In the genomic region with DNA sequence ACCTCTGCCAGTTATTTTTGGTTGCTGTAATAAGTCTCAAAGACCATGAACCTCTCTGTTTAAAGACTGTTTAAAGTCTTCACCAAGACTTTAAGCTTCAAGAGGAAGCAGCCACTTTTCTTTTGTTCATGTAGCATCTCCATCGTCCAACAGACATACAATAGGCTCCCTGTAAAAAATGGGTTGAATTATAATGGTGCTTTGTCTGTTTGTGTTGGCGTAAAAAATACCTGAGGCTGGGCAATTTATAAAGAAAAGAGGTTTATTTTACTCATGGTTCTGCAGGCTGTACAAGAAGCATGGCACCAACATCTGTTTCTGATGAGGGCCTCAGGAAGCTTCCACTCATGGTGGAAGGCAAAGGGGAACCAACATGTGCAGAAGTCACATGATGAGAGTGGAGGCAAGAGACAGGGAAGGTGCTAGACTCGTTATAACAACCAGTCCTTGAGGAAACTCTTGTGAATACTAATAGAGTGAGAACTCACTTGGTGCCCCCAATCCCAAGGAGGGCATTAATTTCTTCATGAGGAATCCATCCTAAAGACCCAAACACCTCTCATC, we compare ENCODE assay signal across 21 cellular contexts.
DNase-seq lines count a peak whose midpoint lies in the region; ATAC-seq and TF ChIP-seq lines count a peak whose summit lies in the region.
"Had no signal": no experiment of that assay in that cellular context is flagged by ENCODE, and none has a peak within 500 bp of the region (broad histone marks: within the 10 kb centered on the region; RNA-seq: fewer than 3 reads in every experiment).

No MANE protein-coding gene starts in this region.

- POLR2A ChIA-PET in MCF 10A (lab: Yijun Ruan, JAX), result no interaction called here
- POLR2A ChIA-PET in WTC11 (lab: Charles Lee), result no interaction called here

- H3K27me3 ChIP-seq in breast epithelium, result no peaks in the 10 kb centered on the region
- H3K27me3 ChIP-seq in brain microvascular endothelial cell (replicated peaks), result no peaks in the 10 kb centered on the region
- H3K27me3 ChIP-seq in left lung, result no peaks in the 10 kb centered on the region
- no peaks in the 10 kb centered on the region for H3K27me3 ChIP-seq in tibial artery
- H3K27me3 ChIP-seq: BLaER1, SJCRH30 had no signal

- H3K4me1 Mint-ChIP-seq in MCF 10A (ENCODE audit: insufficient read depth, unreplicated experiment), result peaks cover 26% of the 10 kb centered on the region
- H3K4me1 Mint-ChIP-seq in WTC11, result peaks cover 39% of the 10 kb centered on the region

- CTCF ChIA-PET in MCF 10A (lab: Yijun Ruan, JAX), result interaction anchor here (1.2 kb wide), 1 partner anchor 17 kb away, joined by 3 read pairs; no protein-coding TSS in a partner anchor
- CTCF ChIA-PET in WTC11 (lab: Charles Lee), result no interaction called here

- H3K4me3 Mint-ChIP-seq in MCF 10A (ENCODE audit: unreplicated experiment), result no peak overlapping the region
- H3K4me3 Mint-ChIP-seq in WTC11, result no peak overlapping the region
- H3K4me3 Mint-ChIP-seq: CD8-positive, alpha-beta T cell had no signal

- peaks cover 15 to 21% of the 10 kb centered on the region in 2 donors for H3K9me3 ChIP-seq in breast epithelium
- peaks cover 0 to 17% of the 10 kb centered on the region in 2 donors for H3K9me3 ChIP-seq in left lung
- peaks cover 0 to 12% (median 10%) of the 10 kb centered on the region in 3 donors for H3K9me3 ChIP-seq in tibial artery

- H3K36me3 Mint-ChIP-seq in MCF 10A (ENCODE audit: insufficient read depth, unreplicated experiment) (no peaks in the 10 kb centered on the region), WTC11 (peaks cover 13% of the 10 kb centered on the region)
- H3K36me3 Mint-ChIP-seq: CD8-positive, alpha-beta T cell had no signal

- no TSS peak for BruUV-seq in MCF 10A (replicated peaks; lab: Mats Ljungman, UMichigan)

- TF ChIP-seq POLR2A in breast epithelium (IDR thresholded peaks at IDR 0.05), result no peak

- H3K9me3 Mint-ChIP-seq in MCF 10A (ENCODE audit: unreplicated experiment), result no peaks in the 10 kb centered on the region
- H3K9me3 Mint-ChIP-seq in WTC11, result peaks cover 21% of the 10 kb centered on the region

- H3K4me1 ChIP-seq in breast epithelium (no peaks in the 10 kb centered on the region), left lung (peaks cover 0 to 4% of the 10 kb centered on the region in 2 donors), tibial artery (peaks cover 0 to 26% (median 12%) of the 10 kb centered on the region in 4 donors)
- H3K4me1 ChIP-seq: SJCRH30 had no signal

- intact Hi-C loops in MCF 10A (cut with micrococcal nuclease) (loop anchor here (2.0 kb wide), 1 partner anchor 48 kb away; no protein-coding TSS in a partner anchor), breast epithelium (cut with DNase I; ENCODE audit: low total_unique reads) (no loop called here), left lung (cut with DNase I) (no loop called here), tibial artery (cut with DNase I; ENCODE audit: low total_unique reads) (no loop called here)

- H3K27me3 Mint-ChIP-seq in MCF 10A (ENCODE audit: insufficient read depth, unreplicated experiment), result no peaks in the 10 kb centered on the region
- H3K27me3 Mint-ChIP-seq in WTC11 (ENCODE audit: low read depth), result peaks cover 4% of the 10 kb centered on the region; the same call in 1 of the 2 replicates

- TF ChIP-seq CTCF in MCF 10A (IDR thresholded peaks at IDR 0.05; ENCODE audit: unreplicated experiment) (no peak), breast epithelium (IDR thresholded peaks at IDR 0.05) (no peak), brain microvascular endothelial cell (IDR thresholded peaks at IDR 0.05; ENCODE audit: low read depth, low read length, missing control alignments) (no peak), left lung (IDR thresholded peaks at IDR 0.05) (no peak), tibial artery (IDR thresholded peaks at IDR 0.05) (no peak), WTC11 (IDR thresholded peaks at IDR 0.05) (no peak)

- no peak overlapping the region for H3K27ac ChIP-seq in breast epithelium
- peak overlapping the region; percentile 99 for H3K27ac ChIP-seq in brain microvascular endothelial cell
- peak overlapping the region; percentile 51 to 82 for H3K27ac ChIP-seq in left lung
- H3K27ac ChIP-seq in tibial artery, result peak overlapping the region; percentile 71 to 73
- H3K27ac ChIP-seq: BLaER1, SJCRH30 had no signal

- H3K27ac Mint-ChIP-seq in MCF 10A (ENCODE audit: low read depth, unreplicated experiment) (peak overlapping the region; percentile 98), WTC11 (no peak overlapping the region)
- H3K27ac Mint-ChIP-seq: CD8-positive, alpha-beta T cell had no signal

- H3K36me3 ChIP-seq in breast epithelium (no peaks in the 10 kb centered on the region), brain microvascular endothelial cell (replicated peaks) (no peaks in the 10 kb centered on the region), left lung (no peaks in the 10 kb centered on the region), tibial artery (no peaks in the 10 kb centered on the region)
- H3K36me3 ChIP-seq: BLaER1, SJCRH30 had no signal

- ATAC-seq in left lung (no peak), WTC11 (no peak)
- ATAC-seq: CD8-positive, alpha-beta T cell had no signal

- no peak for DNase-seq in MCF 10A (ENCODE audit: unreplicated experiment)
- no peak for DNase-seq in breast epithelium (ENCODE audit: low spot score in 2 of 2)
- DNase-seq in brain microvascular endothelial cell, result no peak
- no peak for DNase-seq in left lung
- no peak for DNase-seq in tibial artery
- no peak for DNase-seq in anterior cingulate cortex (lab: John Stamatoyannopoulos, UW)
- DNase-seq in WTC11 (ENCODE audit: low spot score), result no peak
- DNase-seq in NCI-H345 treated with DMSO at 0.1 percent for 48 hours (lab: John Stamatoyannopoulos, UW; ENCODE audit: unreplicated experiment), result no peak
- DNase-seq: 8988T; CD8-positive, alpha-beta T cell; DMS79 treated with DMSO at 0.1 percent for 48 hours; Karpas-422; MM.1S; NCI-H1105; NCI-H187; NCI-H345; NCI-H526 treated with DMSO at 0.1 percent for 48 hours; NK-92 treated with Interleukin-12 subunit alpha and Interleukin-12 subunit beta, amount 100 ng/mL, for 24 hours; RPMI8226; SJCRH30 had no signal

- in situ Hi-C loops in brain microvascular endothelial cell (cut with HindIII; ENCODE audit: low pct_ligation_motif_present, low sequenced_read_pairs), result no loop called here

- H3K4me3 ChIP-seq in breast epithelium, result no peak overlapping the region
- no peak overlapping the region for H3K4me3 ChIP-seq in brain microvascular endothelial cell (ENCODE audit: low read depth, low read length)
- H3K4me3 ChIP-seq in left lung, result no peak overlapping the region
- no peak overlapping the region for H3K4me3 ChIP-seq in tibial artery
- H3K4me3 ChIP-seq: BLaER1, SJCRH30 had no signal

TF ChIP-seq in WTC11, 78 proteins besides CTCF, POLR2A, EP300 and RAD21 (continues in another document):
- TF ChIP-seq, protein P1, sequence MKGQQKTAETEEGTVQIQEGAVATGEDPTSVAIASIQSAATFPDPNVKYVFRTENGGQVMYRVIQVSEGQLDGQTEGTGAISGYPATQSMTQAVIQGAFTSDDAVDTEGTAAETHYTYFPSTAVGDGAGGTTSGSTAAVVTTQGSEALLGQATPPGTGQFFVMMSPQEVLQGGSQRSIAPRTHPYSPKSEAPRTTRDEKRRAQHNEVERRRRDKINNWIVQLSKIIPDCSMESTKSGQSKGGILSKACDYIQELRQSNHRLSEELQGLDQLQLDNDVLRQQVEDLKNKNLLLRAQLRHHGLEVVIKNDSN (CRISPR knock-in tag; IDR thresholded peaks at IDR 0.05), result no peak
- TF ChIP-seq FOXP1 (CRISPR knock-in tag; IDR thresholded peaks at IDR 0.05; ENCODE audit: borderline replicate concordance) (no peak), NR3C1 (CRISPR knock-in tag; conservative IDR thresholded peaks at IDR 0.05; ENCODE audit: low read depth) (no peak), CREB1 (CRISPR knock-in tag; IDR thresholded peaks at IDR 0.05) (no peak), RORB (CRISPR knock-in tag; IDR thresholded peaks at IDR 0.05) (no peak)
- TF ChIP-seq, protein P2, sequence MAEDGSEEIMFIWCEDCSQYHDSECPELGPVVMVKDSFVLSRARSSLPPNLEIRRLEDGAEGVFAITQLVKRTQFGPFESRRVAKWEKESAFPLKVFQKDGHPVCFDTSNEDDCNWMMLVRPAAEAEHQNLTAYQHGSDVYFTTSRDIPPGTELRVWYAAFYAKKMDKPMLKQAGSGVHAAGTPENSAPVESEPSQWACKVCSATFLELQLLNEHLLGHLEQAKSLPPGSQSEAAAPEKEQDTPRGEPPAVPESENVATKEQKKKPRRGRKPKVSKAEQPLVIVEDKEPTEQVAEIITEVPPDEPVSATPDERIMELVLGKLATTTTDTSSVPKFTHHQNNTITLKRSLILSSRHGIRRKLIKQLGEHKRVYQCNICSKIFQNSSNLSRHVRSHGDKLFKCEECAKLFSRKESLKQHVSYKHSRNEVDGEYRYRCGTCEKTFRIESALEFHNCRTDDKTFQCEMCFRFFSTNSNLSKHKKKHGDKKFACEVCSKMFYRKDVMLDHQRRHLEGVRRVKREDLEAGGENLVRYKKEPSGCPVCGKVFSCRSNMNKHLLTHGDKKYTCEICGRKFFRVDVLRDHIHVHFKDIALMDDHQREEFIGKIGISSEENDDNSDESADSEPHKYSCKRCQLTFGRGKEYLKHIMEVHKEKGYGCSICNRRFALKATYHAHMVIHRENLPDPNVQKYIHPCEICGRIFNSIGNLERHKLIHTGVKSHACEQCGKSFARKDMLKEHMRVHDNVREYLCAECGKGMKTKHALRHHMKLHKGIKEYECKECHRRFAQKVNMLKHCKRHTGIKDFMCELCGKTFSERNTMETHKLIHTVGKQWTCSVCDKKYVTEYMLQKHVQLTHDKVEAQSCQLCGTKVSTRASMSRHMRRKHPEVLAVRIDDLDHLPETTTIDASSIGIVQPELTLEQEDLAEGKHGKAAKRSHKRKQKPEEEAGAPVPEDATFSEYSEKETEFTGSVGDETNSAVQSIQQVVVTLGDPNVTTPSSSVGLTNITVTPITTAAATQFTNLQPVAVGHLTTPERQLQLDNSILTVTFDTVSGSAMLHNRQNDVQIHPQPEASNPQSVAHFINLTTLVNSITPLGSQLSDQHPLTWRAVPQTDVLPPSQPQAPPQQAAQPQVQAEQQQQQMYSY (CRISPR knock-in tag; IDR thresholded peaks at IDR 0.05), result no peak
- TF ChIP-seq, protein P3, sequence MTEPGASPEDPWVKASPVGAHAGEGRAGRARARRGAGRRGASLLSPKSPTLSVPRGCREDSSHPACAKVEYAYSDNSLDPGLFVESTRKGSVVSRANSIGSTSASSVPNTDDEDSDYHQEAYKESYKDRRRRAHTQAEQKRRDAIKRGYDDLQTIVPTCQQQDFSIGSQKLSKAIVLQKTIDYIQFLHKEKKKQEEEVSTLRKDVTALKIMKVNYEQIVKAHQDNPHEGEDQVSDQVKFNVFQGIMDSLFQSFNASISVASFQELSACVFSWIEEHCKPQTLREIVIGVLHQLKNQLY (CRISPR knock-in tag; IDR thresholded peaks at IDR 0.05), result no peak
- TF ChIP-seq, protein P4, sequence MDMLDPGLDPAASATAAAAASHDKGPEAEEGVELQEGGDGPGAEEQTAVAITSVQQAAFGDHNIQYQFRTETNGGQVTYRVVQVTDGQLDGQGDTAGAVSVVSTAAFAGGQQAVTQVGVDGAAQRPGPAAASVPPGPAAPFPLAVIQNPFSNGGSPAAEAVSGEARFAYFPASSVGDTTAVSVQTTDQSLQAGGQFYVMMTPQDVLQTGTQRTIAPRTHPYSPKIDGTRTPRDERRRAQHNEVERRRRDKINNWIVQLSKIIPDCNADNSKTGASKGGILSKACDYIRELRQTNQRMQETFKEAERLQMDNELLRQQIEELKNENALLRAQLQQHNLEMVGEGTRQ (CRISPR knock-in tag; IDR thresholded peaks at IDR 0.05), result no peak

Comparison
In these comparisons a context has a peak if more than half of its experiments do, and no peak if none do; other contexts are left out.
1. H3K27ac ChIP-seq: peak in brain microvascular endothelial cell (single experiment), left lung (2 of 2) and tibial artery (2 of 2); none in breast epithelium (0 of 2).